In the genomic region with DNA sequence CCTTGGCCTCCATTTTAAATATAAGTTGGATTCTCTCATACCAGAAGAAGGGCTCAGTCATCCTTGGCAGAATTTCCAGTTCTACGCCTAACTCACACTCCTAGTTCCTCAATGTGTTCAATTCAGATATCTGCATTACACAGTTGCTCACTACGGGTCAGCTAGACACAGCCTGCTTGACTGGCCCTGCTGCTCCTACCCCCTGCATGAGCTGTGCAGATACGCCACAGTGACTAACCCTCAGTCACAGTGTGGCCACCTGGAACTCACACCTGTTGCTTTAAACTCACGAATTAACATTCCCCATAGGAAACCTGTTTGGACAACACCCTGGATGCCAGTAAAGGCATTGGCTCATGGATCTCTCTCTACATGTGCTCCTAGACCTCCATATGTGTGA, we compare ENCODE assay signal across 16 cellular contexts.
DNase-seq lines count a peak whose midpoint lies in the region; ATAC-seq, FAIRE-seq and TF ChIP-seq lines count a peak whose summit lies in the region.
"Had no signal": no experiment of that assay in that cellular context is flagged by ENCODE, and none has a peak within 500 bp of the region (broad histone marks: within the 10 kb centered on the region; RNA-seq: fewer than 3 reads in every experiment).

No MANE protein-coding gene starts in this region.

- H4K91ac ChIP-seq in H9 (ENCODE audit: insufficient read length, low read depth, low read length) (no peak overlapping the region), trophoblast cell (ENCODE audit: low read depth, low read length) (no peak overlapping the region)

- H3K23ac ChIP-seq in H9 (ENCODE audit: insufficient read length, low read depth, low read length) (no peak overlapping the region), trophoblast cell (ENCODE audit: low read length) (no peak overlapping the region)

- no peak overlapping the region for H3K4me3 Mint-ChIP-seq in H9

- H3K14ac ChIP-seq in H9 (ENCODE audit: insufficient read depth, low read length), result no peak overlapping the region
- no peak overlapping the region for H3K14ac ChIP-seq in trophoblast cell (ENCODE audit: low read length)

- no CpG with 5 or more reads among the region's 4 CpGs for whole genome bisulfite sequencing in H9 (ENCODE audit: extremely low coverage, insufficient read length, low lambda C conversion rate)
- WGBS in trophoblast cell (ENCODE audit: extremely low coverage, insufficient coverage, insufficient read length), result no CpG with 5 or more reads among the region's 4 CpGs
- 93 to 94% methylated on average over 4 of the region's 4 CpGs for WGBS in pancreas, 2 donors

- FAIRE-seq in bronchial epithelial cell (lab: Jason Lieb, UNC) (peak; percentile 7), pancreas (lab: Jason Lieb, UNC) (no peak)

- no peak overlapping the region for H4K5ac ChIP-seq in H9 (ENCODE audit: insufficient read length, low read depth, low read length)

- ATAC-seq in pancreas, result no peak
- no peak for ATAC-seq in HG03135 (IDR thresholded peaks at IDR 0.05; ENCODE audit: unreplicated experiment)

- DNase-seq in H9 (peak; percentile 39), bronchial epithelial cell (ENCODE audit: low read depth) (peak; percentile 63), trophoblast cell (peak; percentile 33 to 40), pancreas (no peak), COLO668 (lab: John Stamatoyannopoulos, UW; ENCODE audit: unreplicated experiment) (no peak)
- DNase-seq: EL, KG1, NCI-H1048, NCI-H1694, NCI-H510A treated with DMSO at 0.1 percent for 48 hours, NCI-H82 had no signal

- H3K23me2 ChIP-seq in H9 (ENCODE audit: insufficient read length, low read depth, low read length, poor library complexity, severe bottlenecking), result no peaks in the 10 kb centered on the region

- H2AFZ ChIP-seq in H9 (ENCODE audit: low read length) (no peak overlapping the region), trophoblast cell (ENCODE audit: insufficient read depth, low read length, poor library complexity) (no peak overlapping the region)

- H3K79me2 ChIP-seq in H9 (ENCODE audit: insufficient read depth, low read length), result no peaks in the 10 kb centered on the region
- H3K79me2 ChIP-seq in trophoblast cell (ENCODE audit: control insufficient read depth, insufficient read depth, low read length, poor library complexity), result no peaks in the 10 kb centered on the region

- no peak overlapping the region for H3K9ac ChIP-seq in H9 (ENCODE audit: extremely low read depth, insufficient read length, low read length)
- no peak overlapping the region for H3K9ac ChIP-seq in iPS-20b (ENCODE audit: low read depth, low read length)
- no peak overlapping the region for H3K9ac ChIP-seq in trophoblast cell (ENCODE audit: low read length)

- H3K36me3 ChIP-seq in bronchial epithelial cell (ENCODE audit: control insufficient read depth, insufficient read depth, low read length) (no peaks in the 10 kb centered on the region), iPS-20b (ENCODE audit: insufficient read depth, low read depth, low read length) (no peaks in the 10 kb centered on the region), trophoblast cell (ENCODE audit: control insufficient read depth in 1 of 2, insufficient read depth in 2 of 2, low read length in 2 of 2) (no peaks in the 10 kb centered on the region), pancreas (no peaks in the 10 kb centered on the region)
- H3K36me3 ChIP-seq: HAP-1, SJSA1 had no signal

- H3K36me3 Mint-ChIP-seq in H9 (ENCODE audit: insufficient read depth in 1 of 3, low read depth in 3 of 3), result no peaks in the 10 kb centered on the region

- H3K27ac ChIP-seq in H9 (ENCODE audit: insufficient read length, low read depth, low read length) (no peak overlapping the region), iPS-20b (ENCODE audit: low read length) (no peak overlapping the region), trophoblast cell (ENCODE audit: low read depth, low read length) (no peak overlapping the region), pancreas (no peak overlapping the region)
- H3K27ac ChIP-seq: C4-2B, SJSA1 had no signal

- H3K79me1 ChIP-seq in H9 (ENCODE audit: insufficient read depth, low read depth, low read length, poor library complexity, severe bottlenecking) (no peaks in the 10 kb centered on the region), trophoblast cell (ENCODE audit: low read length) (no peaks in the 10 kb centered on the region)

- H3T11ph ChIP-seq in H9 (ENCODE audit: low read length), result no peak overlapping the region

- H3K4me1 Mint-ChIP-seq in H9, result peaks cover 46 to 47% of the 10 kb centered on the region in 2 experiments

- no peak overlapping the region for H2BK15ac ChIP-seq in H9 (ENCODE audit: low read depth, low read length)

- intact Hi-C loops in pancreas (cut with DNase I), result no loop called here

- peaks cover 8% of the 10 kb centered on the region; the same call in 1 of the 2 replicates for H3K4me1 ChIP-seq in H9 (ENCODE audit: insufficient read depth, low read length)
- peaks cover 31% of the 10 kb centered on the region for H3K4me1 ChIP-seq in iPS-20b (ENCODE audit: insufficient read depth, low read length)
- no peaks in the 10 kb centered on the region for H3K4me1 ChIP-seq in trophoblast cell (ENCODE audit: control insufficient read depth in 1 of 2, insufficient read depth in 2 of 2, low read length in 2 of 2)
- H3K4me1 ChIP-seq in pancreas, result peaks cover 0 to 6% (median 4%) of the 10 kb centered on the region in 3 donors
- H3K4me1 ChIP-seq: SJSA1 had no signal

- H3K27me3 Mint-ChIP-seq in H9 (ENCODE audit: low read depth), result peaks cover 5% of the 10 kb centered on the region

- H2BK5ac ChIP-seq in H9 (ENCODE audit: insufficient read length, low read length) (no peak overlapping the region), trophoblast cell (ENCODE audit: low read depth, low read length, poor library complexity) (no peak overlapping the region)

- H3K4me2 ChIP-seq in H9 (ENCODE audit: insufficient read depth, insufficient read length, low read length) (no peak overlapping the region), trophoblast cell (ENCODE audit: low read length) (no peak overlapping the region)

- H4K20me1 ChIP-seq in H9 (ENCODE audit: control insufficient read depth, insufficient read depth, insufficient read length), result no peaks in the 10 kb centered on the region

- H3K9me3 Mint-ChIP-seq in H9, result no peaks in the 10 kb centered on the region

- H3K27me3 ChIP-seq in H9 (ENCODE audit: insufficient read depth, low read length) (no peaks in the 10 kb centered on the region; the same call in 1 of the 2 replicates), bronchial epithelial cell (ENCODE audit: control insufficient read depth, insufficient read depth, low read length) (no peaks in the 10 kb centered on the region), iPS-20b (ENCODE audit: insufficient read depth, low read length) (peaks cover 8% of the 10 kb centered on the region; the same call in 1 of the 2 replicates), trophoblast cell (ENCODE audit: insufficient read depth, low read length) (no peaks in the 10 kb centered on the region), pancreas (no peaks in the 10 kb centered on the region)
- H3K27me3 ChIP-seq: SJSA1 had no signal

- H2AK5ac ChIP-seq in H9 (ENCODE audit: insufficient read length, low read length) (no peak overlapping the region), trophoblast cell (ENCODE audit: low read length) (no peak overlapping the region)

- no peak overlapping the region for H2BK120ac ChIP-seq in H9 (ENCODE audit: low read depth, low read length, poor library complexity, severe bottlenecking)
- no peak overlapping the region for H2BK120ac ChIP-seq in trophoblast cell (ENCODE audit: insufficient read depth, low read length, poor library complexity)

- H3K56ac ChIP-seq in H9 (ENCODE audit: insufficient read length, low read depth, low read length), result no peak overlapping the region

- TF ChIP-seq CTCF in H9 (conservative IDR thresholded peaks at IDR 0.05) (no peak), bronchial epithelial cell (IDR thresholded peaks at IDR 0.05; ENCODE audit: insufficient read depth, low read length, severe bottlenecking) (no peak), pancreas (IDR thresholded peaks at IDR 0.05) (no peak)

- H3K18ac ChIP-seq in H9 (ENCODE audit: insufficient read length, low read depth, low read length) (no peak overlapping the region), trophoblast cell (ENCODE audit: low read length) (no peak overlapping the region)

- H4K8ac ChIP-seq in H9 (replicated peaks; ENCODE audit: insufficient read length, low read depth, low read length) (no peak overlapping the region), trophoblast cell (ENCODE audit: low read depth, low read length) (no peak overlapping the region)

- peak overlapping the region in 1 of 3 experiments; percentile 84; a peak in 2 of 7 replicates for H3K27ac Mint-ChIP-seq in H9

- H2BK20ac ChIP-seq in H9 (ENCODE audit: low read depth, low read length, poor library complexity, severe bottlenecking), result no peak overlapping the region

- no peak overlapping the region for H3K4ac ChIP-seq in H9 (ENCODE audit: low read depth, low read length)
- no peak overlapping the region for H3K4ac ChIP-seq in trophoblast cell (ENCODE audit: low read depth, low read length)

- H3K4me3 ChIP-seq in bronchial epithelial cell (ENCODE audit: low read depth, low read length), result no peak overlapping the region
- H3K4me3 ChIP-seq in iPS-20b (ENCODE audit: low read length), result 0 out of 2 replicates have a peak overlapping the region, but pooled peaks have one; percentile 15
- no peak overlapping the region for H3K4me3 ChIP-seq in trophoblast cell (ENCODE audit: low read depth, low read length)
- H3K4me3 ChIP-seq in pancreas, result no peak overlapping the region
- H3K4me3 ChIP-seq: HAP-1, SJSA1 had no signal

- no peak overlapping the region for H4K12ac ChIP-seq in trophoblast cell (ENCODE audit: low read depth, low read length)

- no peak overlapping the region for H2BK12ac ChIP-seq in H9 (ENCODE audit: insufficient read length, low read depth, low read length)
- H2BK12ac ChIP-seq in trophoblast cell (ENCODE audit: low read length), result no peak overlapping the region

- H3K9me3 ChIP-seq in H9 (ENCODE audit: control insufficient read depth, low read depth, low read length) (no peaks in the 10 kb centered on the region), iPS-20b (ENCODE audit: insufficient read depth, low read depth, low read length) (no peaks in the 10 kb centered on the region), trophoblast cell (ENCODE audit: insufficient read depth, low read depth, low read length) (peaks cover 2% of the 10 kb centered on the region), pancreas (no peaks in the 10 kb centered on the region)
- H3K9me3 ChIP-seq: HAP-1, SJSA1 had no signal

Comparison
In these comparisons a context has a peak if more than half of its experiments do, and no peak if none do; other contexts are left out.
1. DNase-seq: peak in H9 (single experiment), bronchial epithelial cell (single experiment) and trophoblast cell (2 of 2); none in pancreas (0 of 6) and COLO668 (single experiment).